In genomic region chr5:18792145-18792544, GRCh38 we compare ENCODE assay signal across 12 cellular contexts.
A peak's percentile ranks its signal among the peaks of the same experiment; 100 is the strongest.
DNase-seq lines count a peak whose midpoint lies in the region; ATAC-seq and TF ChIP-seq lines count a peak whose summit lies in the region.
"Had no signal": no experiment of that assay in that cellular context is flagged by ENCODE, and none has a peak within 500 bp of the region (broad histone marks: within the 10 kb centered on the region; RNA-seq: fewer than 3 reads in every experiment).

No MANE protein-coding gene starts in this region.

- H3K4me3 Mint-ChIP-seq in chondrocyte (ENCODE audit: unreplicated experiment), result no peak overlapping the region
- H3K4me3 Mint-ChIP-seq: activated naive CD4-positive, alpha-beta T cell treated with anti-CD3 and anti-CD28 coated beads, Interleukin-2, amount 50 U/mL, for 24 hours; nephron had no signal

- no peak overlapping the region for H2AFZ ChIP-seq in neuronal stem cell (ENCODE audit: low read length)

- H2BK5ac ChIP-seq in neuronal stem cell (ENCODE audit: low read length), result no peak overlapping the region

- no peak overlapping the region for H3K23ac ChIP-seq in neuronal stem cell (ENCODE audit: low read depth, low read length, poor library complexity)

- ATAC-seq in body of pancreas, result peak; percentile 98

- no peak overlapping the region for H3K18ac ChIP-seq in neuronal stem cell (ENCODE audit: low read length)

- H3K9me3 ChIP-seq in body of pancreas (no peaks in the 10 kb centered on the region), neuronal stem cell (replicated peaks in 1 of 2; ENCODE audit: control insufficient read depth in 2 of 2, insufficient read depth in 1 of 2, low read depth in 1 of 2, low read length in 2 of 2) (peaks cover 3% of the 10 kb centered on the region in 2 donors)
- H3K9me3 ChIP-seq: thyroid gland had no signal

- no peak overlapping the region for H2AK5ac ChIP-seq in neuronal stem cell (ENCODE audit: low read depth, low read length)

- no peak overlapping the region for H3K4ac ChIP-seq in neuronal stem cell (ENCODE audit: low read length)

- H3K27ac Mint-ChIP-seq in chondrocyte (ENCODE audit: unreplicated experiment), result no peak overlapping the region
- H3K27ac Mint-ChIP-seq: activated naive CD4-positive, alpha-beta T cell treated with anti-CD3 and anti-CD28 coated beads, Interleukin-2, amount 50 U/mL, for 24 hours; nephron had no signal

- H3K36me3 Mint-ChIP-seq in chondrocyte (ENCODE audit: low read depth), result no peaks in the 10 kb centered on the region
- H3K36me3 Mint-ChIP-seq: activated naive CD4-positive, alpha-beta T cell treated with anti-CD3 and anti-CD28 coated beads, Interleukin-2, amount 50 U/mL, for 24 hours had no signal

- no peaks in the 10 kb centered on the region for H3K4me1 ChIP-seq in body of pancreas
- peaks cover 0 to 2% of the 10 kb centered on the region in 2 donors for H3K4me1 ChIP-seq in neuronal stem cell (ENCODE audit: control insufficient read depth in 2 of 2, insufficient read depth in 1 of 2, low read depth in 1 of 2, low read length in 2 of 2)
- H3K4me1 ChIP-seq: thyroid gland had no signal

- 36 to 47% methylated on average over 6 of the region's 6 CpGs for WGBS in body of pancreas, 2 donors
- no CpG with 5 or more reads among the region's 6 CpGs for WGBS in neuronal stem cell (ENCODE audit: extremely low coverage in 2 of 2, insufficient read length in 2 of 2, insufficient replicate concordance in 1 of 2), 2 donors

- H3K4me1 Mint-ChIP-seq in chondrocyte (ENCODE audit: low read depth), result no peaks in the 10 kb centered on the region
- H3K4me1 Mint-ChIP-seq: activated naive CD4-positive, alpha-beta T cell treated with anti-CD3 and anti-CD28 coated beads, Interleukin-2, amount 50 U/mL, for 24 hours; nephron had no signal

- no peak overlapping the region for H2BK15ac ChIP-seq in neuronal stem cell (ENCODE audit: low read length)

- no peak overlapping the region for H2BK12ac ChIP-seq in neuronal stem cell (ENCODE audit: low read length)

- H2BK120ac ChIP-seq in neuronal stem cell (ENCODE audit: low read depth, low read length), result no peak overlapping the region

- no peaks in the 10 kb centered on the region for H3K27me3 ChIP-seq in body of pancreas
- H3K27me3 ChIP-seq in neuronal stem cell (ENCODE audit: control insufficient read depth in 3 of 3, insufficient read depth in 3 of 3, low read depth in 1 of 3, low read length in 3 of 3), result no peaks in the 10 kb centered on the region
- H3K27me3 ChIP-seq: thyroid gland had no signal

- H3K4me3 ChIP-seq in body of pancreas, result no peak overlapping the region
- H3K4me3 ChIP-seq in neuronal stem cell (ENCODE audit: low read length in 2 of 2), result no peak overlapping the region
- H3K4me3 ChIP-seq: thyroid gland had no signal

- H3K79me1 ChIP-seq in neuronal stem cell (ENCODE audit: low read depth, low read length), result no peaks in the 10 kb centered on the region

- H4K8ac ChIP-seq in neuronal stem cell (ENCODE audit: low read depth, low read length), result no peak overlapping the region

- H3K9ac ChIP-seq in neuronal stem cell (ENCODE audit: low read depth, low read length, poor library complexity), result no peak overlapping the region

- H3K27me3 Mint-ChIP-seq in chondrocyte (ENCODE audit: low read depth), result peaks cover 5% of the 10 kb centered on the region
- H3K27me3 Mint-ChIP-seq: activated naive CD4-positive, alpha-beta T cell treated with anti-CD3 and anti-CD28 coated beads, Interleukin-2, amount 50 U/mL, for 24 hours had no signal

- no peak overlapping the region for H3K4me2 ChIP-seq in neuronal stem cell (ENCODE audit: insufficient read depth, low read length, poor library complexity, severe bottlenecking)

- H3K14ac ChIP-seq in neuronal stem cell (ENCODE audit: low read length), result peak overlapping the region; percentile 25

- no peak overlapping the region for H4K91ac ChIP-seq in neuronal stem cell (ENCODE audit: low read depth, low read length, poor library complexity)

- H3K27ac ChIP-seq in body of pancreas (peak overlapping the region in 1 of 4 donors; percentile 33), neuronal stem cell (replicated peaks; ENCODE audit: low read length) (no peak overlapping the region)
- H3K27ac ChIP-seq: HL-60, thyroid gland had no signal

- intact Hi-C loops in body of pancreas (cut with DNase I), result no loop called here

- no peak for TF ChIP-seq POLR2A in body of pancreas (IDR thresholded peaks at IDR 0.05)

- H3K36me3 ChIP-seq in body of pancreas (replicated peaks in 1 of 2; ENCODE audit: insufficient read depth in 1 of 2, low read depth in 2 of 2) (no peaks in the 10 kb centered on the region), neuronal stem cell (replicated peaks in 1 of 2; ENCODE audit: control insufficient read depth in 2 of 2, insufficient read depth in 2 of 2, low read length in 2 of 2) (no peaks in the 10 kb centered on the region)
- H3K36me3 ChIP-seq: thyroid gland had no signal

- TF ChIP-seq CTCF in body of pancreas (IDR thresholded peaks at IDR 0.05) (no peak), chondrocyte (IDR thresholded peaks at IDR 0.05) (no peak)

- DNase-seq in HS-5 (ENCODE audit: low read depth), result peak; percentile 6
- peak; percentile 96 for DNase-seq in NCI-H510A treated with DMSO at 0.1 percent for 48 hours (lab: John Stamatoyannopoulos, UW)
- peak; percentile 74 to 88 (median 81) for DNase-seq in body of pancreas
- no peak for DNase-seq in neuronal stem cell (ENCODE audit: low spot score)
- DNase-seq in chondrocyte (ENCODE audit: low spot score), result no peak
- DNase-seq in NCI-H1105 treated with DMSO at 0.1 percent for 48 hours (lab: John Stamatoyannopoulos, UW), result no peak
- DNase-seq in NCI-H82 (lab: John Stamatoyannopoulos, UW), result no peak
- DNase-seq: NCI-H1105, thyroid gland had no signal

- no peaks in the 10 kb centered on the region for H3K9me3 Mint-ChIP-seq in chondrocyte (ENCODE audit: low read depth)
- H3K9me3 Mint-ChIP-seq: activated naive CD4-positive, alpha-beta T cell treated with anti-CD3 and anti-CD28 coated beads, Interleukin-2, amount 50 U/mL, for 24 hours; nephron had no signal

Comparison
In these comparisons a context has a peak if more than half of its experiments do, and no peak if none do; other contexts are left out.
1. DNase-seq: peak in HS-5 (single experiment), NCI-H510A treated with DMSO at 0.1 percent for 48 hours (single experiment) and body of pancreas (4 of 4); none in neuronal stem cell (single experiment), chondrocyte (single experiment), NCI-H1105 treated with DMSO at 0.1 percent for 48 hours (single experiment) and NCI-H82 (single experiment).